In the genomic region with DNA sequence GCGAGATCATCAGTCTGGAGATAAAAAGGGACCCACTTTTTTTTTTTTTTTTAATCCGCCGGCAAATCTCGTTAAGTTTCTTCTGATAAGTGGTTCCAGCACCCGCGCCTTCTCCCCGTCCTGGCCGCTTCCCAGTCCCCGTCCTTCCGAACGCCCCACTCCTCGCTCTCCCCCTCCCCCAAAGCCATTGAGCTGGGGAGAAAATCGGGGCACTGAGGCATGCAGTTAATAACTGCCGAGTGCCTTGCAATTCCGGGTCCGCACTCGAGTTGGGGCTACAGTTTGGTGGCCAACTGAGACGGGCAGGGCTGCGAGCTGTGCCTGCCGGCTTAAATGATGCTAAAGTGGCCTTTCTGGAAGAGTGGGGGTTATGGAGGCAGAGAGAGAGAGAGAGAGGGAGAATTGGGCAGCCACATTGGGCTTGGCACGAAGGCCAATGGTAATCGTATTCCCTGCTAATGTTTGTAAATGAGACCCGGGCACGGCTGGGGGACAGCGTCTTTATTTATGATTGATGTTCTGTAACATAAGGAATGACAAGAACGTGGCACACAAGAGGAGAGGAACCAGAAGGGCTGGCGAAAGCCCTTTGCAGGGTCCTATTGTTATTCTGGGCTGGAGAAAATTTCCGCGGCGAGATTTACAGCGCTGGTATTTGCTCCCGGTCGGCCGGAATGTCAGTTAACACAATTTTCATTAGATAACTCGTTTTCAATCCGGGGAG, we compare ENCODE assay signal across 14 cellular contexts. TPM values are rescaled to one million over a fixed set of nuclear protein-coding genes. Genes with fewer than 3 reads are reported as not detected.
DNase-seq lines count a peak whose midpoint lies in the region; ATAC-seq and TF ChIP-seq lines count a peak whose summit lies in the region.
"Had no signal": no experiment of that assay in that cellular context is flagged by ENCODE, and none has a peak within 500 bp of the region (broad histone marks: within the 10 kb centered on the region; RNA-seq: fewer than 3 reads in every experiment).

No MANE protein-coding gene starts in this region.

- H3K9me3 ChIP-seq in BLaER1 (no peaks in the 10 kb centered on the region), iPS-20b (ENCODE audit: insufficient read depth, low read depth, low read length) (no peaks in the 10 kb centered on the region)
- H3K9me3 ChIP-seq: suprapubic skin had no signal

- peaks cover 54% of the 10 kb centered on the region for H4K20me1 ChIP-seq in BLaER1

- H3K27ac ChIP-seq in BLaER1 (no peak overlapping the region), iPS-20b (ENCODE audit: low read length) (no peak overlapping the region)
- H3K27ac ChIP-seq: gastroesophageal sphincter, HL-60, suprapubic skin had no signal

- CTCF ChIA-PET in WTC11 (lab: Charles Lee), result interaction anchor here (0.7 to 1.3 kb wide), 4 partner anchors 103 to 248 kb away, joined by 3 to 4 read pairs (median 4); no protein-coding TSS in a partner anchor

- H3K9ac ChIP-seq in BLaER1, result no peak overlapping the region
- peak overlapping the region; percentile 61; the same call in 1 of the 2 replicates for H3K9ac ChIP-seq in iPS-20b (ENCODE audit: low read depth, low read length)

- H3K27me3 Mint-ChIP-seq in WTC11 (ENCODE audit: low read depth), result peaks cover 35% of the 10 kb centered on the region

- H3K9me3 Mint-ChIP-seq in WTC11, result no peaks in the 10 kb centered on the region

- peak overlapping the region; percentile 63; the same call in 1 of the 2 replicates for H3K4me3 ChIP-seq in BLaER1
- peak overlapping the region; percentile 78 for H3K4me3 ChIP-seq in iPS-20b (ENCODE audit: low read length)
- H3K4me3 ChIP-seq: gastroesophageal sphincter had no signal

- no peak overlapping the region for H3K27ac Mint-ChIP-seq in WTC11

- DNase-seq in ELF-1 (ENCODE audit: low read depth, low spot score), result peak; percentile 52
- DNase-seq in WTC11 (ENCODE audit: low spot score), result peak; percentile 47
- DNase-seq in SHP77 (lab: John Stamatoyannopoulos, UW), result no peak
- DNase-seq in effector CD8-positive, alpha-beta T cell (lab: John Stamatoyannopoulos, UW), result no peak
- DNase-seq: central memory CD4-positive, alpha-beta T cell; NCI-H187 treated with DMSO at 0.1 percent for 48 hours; stimulated activated CD4-positive, alpha-beta T cell treated with anti-CD3 and anti-CD28 coated beads, Interleukin-1b, Interleukin-23, amount 100 ng/mL, for 48 hours had no signal

- no peaks in the 10 kb centered on the region for H3K36me3 Mint-ChIP-seq in WTC11

- peaks cover 80% of the 10 kb centered on the region for H3K27me3 ChIP-seq in BLaER1
- H3K27me3 ChIP-seq in iPS-20b (ENCODE audit: insufficient read depth, low read length), result peaks cover 53% of the 10 kb centered on the region

- H3K36me3 ChIP-seq in BLaER1 (no peaks in the 10 kb centered on the region), iPS-20b (ENCODE audit: insufficient read depth, low read depth, low read length) (no peaks in the 10 kb centered on the region)
- H3K36me3 ChIP-seq: gastroesophageal sphincter, suprapubic skin had no signal

- H3K4me1 ChIP-seq in BLaER1 (peaks cover 36% of the 10 kb centered on the region), iPS-20b (ENCODE audit: insufficient read depth, low read length) (peaks cover 11% of the 10 kb centered on the region; the same call in 1 of the 2 replicates)

- no peak for TF ChIP-seq CTCF in WTC11 (IDR thresholded peaks at IDR 0.05)

- peak overlapping the region; percentile 82; the same call in 1 of the 2 replicates for H3K4me2 ChIP-seq in BLaER1

- POLR2A ChIA-PET in WTC11 (lab: Charles Lee), result no interaction called here

- peak; percentile 5 for ATAC-seq in WTC11
- ATAC-seq in HG02798 (IDR thresholded peaks at IDR 0.05; ENCODE audit: poor library complexity, unreplicated experiment), result no peak
- ATAC-seq in GM21723 (IDR thresholded peaks at IDR 0.05; ENCODE audit: unreplicated experiment), result no peak
- ATAC-seq: gastroesophageal sphincter had no signal

- H3K4me3 Mint-ChIP-seq in WTC11, result peak overlapping the region; percentile 92

- peaks cover 40% of the 10 kb centered on the region for H3K4me1 Mint-ChIP-seq in WTC11

TF ChIP-seq in WTC11, 78 proteins besides CTCF, POLR2A, EP300 and RAD21:
- TF ChIP-seq NR3C1 (CRISPR knock-in tag; conservative IDR thresholded peaks at IDR 0.05; ENCODE audit: low read depth) (no peak), KAT7 (CRISPR knock-in tag; IDR thresholded peaks at IDR 0.05; ENCODE audit: borderline replicate concordance) (0 out of 2 replicates have a peak, but pooled peaks have one; percentile 59)

RNA-seq across cellular contexts. Expression of a gene that starts 1.8 kb away (rescaled TPM):
- 5.9 to 6.9 TPM (median 6.3 TPM) in 3 replicates for total RNA-seq in WTC11 (2021)
- total RNA-seq: gastroesophageal sphincter had no signal

Comparison
In these comparisons a context has a peak if more than half of its experiments do, and no peak if none do; other contexts are left out.
1. DNase-seq: peak in ELF-1 (single experiment) and WTC11 (single experiment); none in SHP77 (0 of 2) and effector CD8-positive, alpha-beta T cell (single experiment).